Comparison of ENCODE assay signal across 8 cellular contexts in the genomic region with DNA sequence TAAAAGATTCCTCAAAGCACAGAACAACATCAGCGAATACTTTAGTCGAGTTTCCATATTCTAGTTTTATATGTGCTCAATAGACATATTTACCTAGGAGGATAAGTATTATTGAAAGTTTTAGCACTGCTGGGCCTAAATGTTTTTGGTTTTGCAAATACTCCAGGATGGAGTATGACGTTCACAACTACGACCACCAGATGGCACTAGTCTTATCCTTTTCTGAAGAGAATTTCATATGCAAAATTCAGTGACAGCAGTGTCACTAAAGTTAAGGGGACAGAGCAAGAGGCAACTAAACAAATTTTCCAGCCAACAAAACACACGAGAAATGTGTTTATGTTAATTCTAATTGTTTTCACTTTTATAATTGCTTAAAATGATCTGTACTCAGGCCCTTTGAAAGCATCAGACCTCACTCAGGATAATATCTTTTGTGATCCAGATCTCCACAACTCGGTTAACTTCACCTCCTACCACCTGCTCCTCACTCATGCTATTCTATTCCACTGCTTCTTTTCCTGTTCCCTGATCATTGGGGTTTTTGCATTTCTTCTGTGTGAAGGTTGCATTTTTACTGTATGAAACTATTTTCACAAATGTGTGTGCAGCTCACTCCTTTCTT.
DNase-seq lines count a peak whose midpoint lies in the region; ATAC-seq and TF ChIP-seq lines count a peak whose summit lies in the region.

No MANE protein-coding gene starts in this region.

- no peaks in the 10 kb centered on the region for H3K4me1 Mint-ChIP-seq in naive thymus-derived CD4-positive, alpha-beta T cell
- H3K4me1 Mint-ChIP-seq in activated T-helper 2 cell treated with anti-CD3 and anti-CD28 coated beads, Interferon-gamma antibody, Interleukin-2, Interleukin-4, amounts not matched to agents 10 μg/mL and 5 μg/mL and 100 μg/mL, durations not matched to agents 14 hours and 24 hours and 36 hours (ENCODE audit: low read depth): no peaks in the 10 kb centered on the region

- peak; percentile 41 for DNase-seq in CD1c-positive myeloid dendritic cell (ENCODE audit: extremely low spot score)
- DNase-seq in NCI-H1436 (lab: John Stamatoyannopoulos, UW): peak; percentile 77
- DNase-seq in T1000 (lab: John Stamatoyannopoulos, UW): peak; percentile 22
- DNase-seq in erythroblast (lab: John Stamatoyannopoulos, UW): peak; percentile 57 to 72
- peak in 6 of 9 donors; percentile 1 to 12 (median 2) for DNase-seq in naive thymus-derived CD4-positive, alpha-beta T cell
- no peak for DNase-seq in activated T-helper 2 cell treated with anti-CD3 and anti-CD28 coated beads, Interferon-gamma antibody, Interleukin-2, Interleukin-4, amounts not matched to agents 10 μg/mL and 5 μg/mL and 100 μg/mL, durations not matched to agents 14 hours and 24 hours and 36 hours (ENCODE audit: low spot score)

- no peaks in the 10 kb centered on the region for H3K36me3 Mint-ChIP-seq in naive thymus-derived CD4-positive, alpha-beta T cell
- no peaks in the 10 kb centered on the region for H3K36me3 Mint-ChIP-seq in activated T-helper 2 cell treated with anti-CD3 and anti-CD28 coated beads, Interferon-gamma antibody, Interleukin-2, Interleukin-4, amounts not matched to agents 10 μg/mL and 5 μg/mL and 100 μg/mL, durations not matched to agents 14 hours and 24 hours and 36 hours (ENCODE audit: low read depth)

- intact Hi-C loops in naive thymus-derived CD4-positive, alpha-beta T cell (cut with micrococcal nuclease): loop anchor here (1.0 to 5.0 kb wide), 2 partner anchors 299 to 1436 kb away; no protein-coding TSS in a partner anchor
- intact Hi-C loops in activated T-helper 2 cell treated with anti-CD3 and anti-CD28 coated beads, Interferon-gamma antibody, Interleukin-2, Interleukin-4, amounts not matched to agents 10 μg/mL and 5 μg/mL and 100 μg/mL, durations not matched to agents 14 hours and 24 hours and 36 hours (cut with micrococcal nuclease): loop anchor here (1.0 kb wide), 1 partner anchor 299 kb away; no protein-coding TSS in a partner anchor

- no peaks in the 10 kb centered on the region for H3K9me3 Mint-ChIP-seq in naive thymus-derived CD4-positive, alpha-beta T cell
- no peaks in the 10 kb centered on the region for H3K9me3 Mint-ChIP-seq in activated T-helper 2 cell treated with anti-CD3 and anti-CD28 coated beads, Interferon-gamma antibody, Interleukin-2, Interleukin-4, amounts not matched to agents 10 μg/mL and 5 μg/mL and 100 μg/mL, durations not matched to agents 14 hours and 24 hours and 36 hours

- H3K9me3 ChIP-seq in naive thymus-derived CD4-positive, alpha-beta T cell (ENCODE audit: control insufficient read depth in 2 of 3, low read length in 3 of 3): no peaks in the 10 kb centered on the region

- ATAC-seq in GM18861 (IDR thresholded peaks at IDR 0.05; ENCODE audit: unreplicated experiment) (peak; percentile 92), HG03025 (IDR thresholded peaks at IDR 0.05; ENCODE audit: low FRiP score, unreplicated experiment) (peak; percentile 95)
- peak; percentile 40 for ATAC-seq in naive thymus-derived CD4-positive, alpha-beta T cell

- POLR2A ChIA-PET in naive thymus-derived CD4-positive, alpha-beta T cell (lab: Charles Lee): no interaction called here

- no peaks in the 10 kb centered on the region for H3K36me3 ChIP-seq in naive thymus-derived CD4-positive, alpha-beta T cell (ENCODE audit: control insufficient read depth in 2 of 3, insufficient read depth in 3 of 3, low read length in 3 of 3)

- no peak overlapping the region for H3K27ac ChIP-seq in naive thymus-derived CD4-positive, alpha-beta T cell (ENCODE audit: low read depth, low read length)

- H3K4me1 ChIP-seq in naive thymus-derived CD4-positive, alpha-beta T cell (ENCODE audit: control insufficient read depth in 2 of 2, insufficient read depth in 2 of 2, low read length in 2 of 2): no peaks in the 10 kb centered on the region

- H3K27me3 ChIP-seq in naive thymus-derived CD4-positive, alpha-beta T cell (ENCODE audit: control insufficient read depth in 2 of 2, insufficient read depth in 2 of 2, low read length in 2 of 2): no peaks in the 10 kb centered on the region

- CTCF ChIA-PET in naive thymus-derived CD4-positive, alpha-beta T cell (lab: Charles Lee): no interaction called here

- no peak overlapping the region for H3K4me3 Mint-ChIP-seq in naive thymus-derived CD4-positive, alpha-beta T cell
- H3K4me3 Mint-ChIP-seq in activated T-helper 2 cell treated with anti-CD3 and anti-CD28 coated beads, Interferon-gamma antibody, Interleukin-2, Interleukin-4, amounts not matched to agents 10 μg/mL and 5 μg/mL and 100 μg/mL, durations not matched to agents 14 hours and 24 hours and 36 hours (ENCODE audit: low read depth): no peak overlapping the region

- no peak overlapping the region for H3K27ac Mint-ChIP-seq in naive thymus-derived CD4-positive, alpha-beta T cell
- H3K27ac Mint-ChIP-seq in activated T-helper 2 cell treated with anti-CD3 and anti-CD28 coated beads, Interferon-gamma antibody, Interleukin-2, Interleukin-4, amounts not matched to agents 10 μg/mL and 5 μg/mL and 100 μg/mL, durations not matched to agents 14 hours and 24 hours and 36 hours: no peak overlapping the region

- TF ChIP-seq POLR2A in erythroblast (IDR thresholded peaks at IDR 0.05; ENCODE audit: low read length): no peak

- H3K4me3 ChIP-seq in naive thymus-derived CD4-positive, alpha-beta T cell (ENCODE audit: low read length): no peak overlapping the region

- no peaks in the 10 kb centered on the region for H3K27me3 Mint-ChIP-seq in naive thymus-derived CD4-positive, alpha-beta T cell
- H3K27me3 Mint-ChIP-seq in activated T-helper 2 cell treated with anti-CD3 and anti-CD28 coated beads, Interferon-gamma antibody, Interleukin-2, Interleukin-4, amounts not matched to agents 10 μg/mL and 5 μg/mL and 100 μg/mL, durations not matched to agents 14 hours and 24 hours and 36 hours (ENCODE audit: low read depth): no peaks in the 10 kb centered on the region

Comparison
In these comparisons a context has a peak if more than half of its experiments do, and no peak if none do; other contexts are left out.
1. ATAC-seq: peak in every context shown above with its lines; median percentile 95 in HG03025; 92 in GM18861; 40 in naive thymus-derived CD4-positive, alpha-beta T cell.